1 cellular context compared by ENCODE assay signal in the genomic region with DNA sequence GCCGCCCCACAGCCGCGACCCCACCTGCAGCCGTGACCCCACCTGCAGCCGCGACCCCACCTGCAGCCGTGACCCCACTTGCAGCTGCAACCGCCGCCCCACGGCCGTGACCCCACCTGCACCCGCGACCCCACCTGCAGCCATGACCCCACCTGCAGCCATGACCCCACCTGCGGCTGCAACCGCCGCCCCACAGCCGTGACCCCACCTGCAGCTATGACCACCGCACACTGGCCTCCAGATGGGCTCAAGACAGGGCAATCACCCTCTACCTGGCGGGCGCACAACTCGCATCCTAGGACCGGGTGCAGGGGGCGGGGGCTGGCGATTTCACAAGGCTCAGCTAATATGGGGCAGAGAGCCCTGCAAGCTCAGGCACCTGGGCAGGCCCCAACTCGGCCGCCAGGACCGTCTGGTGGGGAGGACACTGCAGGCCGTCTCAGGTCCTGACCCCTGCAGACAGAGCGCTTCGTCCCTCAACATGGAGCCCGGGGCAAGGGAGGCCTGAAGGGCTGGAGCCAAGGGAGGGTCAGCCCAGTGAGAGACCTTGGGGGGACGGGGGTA.
TF ChIP-seq lines count a peak whose summit lies in the region.

No MANE protein-coding gene starts in this region.

TF ChIP-seq in H1, 55 proteins besides CTCF, POLR2A, EP300 and RAD21:
- TF ChIP-seq RBBP5 (IDR thresholded peaks at IDR 0.05; ENCODE audit: borderline replicate concordance, low read depth, low read length) = no peak
- TF ChIP-seq HDAC2 (IDR thresholded peaks at IDR 0.05; ENCODE audit: borderline replicate concordance in 1 of 2, low read depth in 2 of 2, low read length in 2 of 2) = no peak
- no peak for TF ChIP-seq TAF1 (IDR thresholded peaks at IDR 0.05; ENCODE audit: low read depth, low read length)
- no peak for TF ChIP-seq RXRA (IDR thresholded peaks at IDR 0.05; ENCODE audit: insufficient read depth, low read depth, low read length)
- no peak for TF ChIP-seq CREB1 (IDR thresholded peaks at IDR 0.05)
- no peak for TF ChIP-seq JUND (IDR thresholded peaks at IDR 0.05; ENCODE audit: low read length)
- TF ChIP-seq KDM1A (IDR thresholded peaks at IDR 0.05; ENCODE audit: borderline replicate concordance, low read length) = no peak
- TF ChIP-seq GTF2F1 (IDR thresholded peaks at IDR 0.05; ENCODE audit: borderline replicate concordance, low read depth, low read length) = no peak
